In genomic region chr1:89919174-89919573, GRCh38 we compare ENCODE assay signal across 2 cellular contexts.
TF ChIP-seq lines count a peak whose summit lies in the region.

No MANE protein-coding gene starts in this region.

TF ChIP-seq in IMR-90, 13 proteins besides CTCF, POLR2A, EP300 and RAD21 (continued from another document):
- no peak for TF ChIP-seq MAZ (IDR thresholded peaks at IDR 0.05; ENCODE audit: borderline replicate concordance, low read depth, low read length)

TF ChIP-seq in K562, 482 proteins besides CTCF, POLR2A, EP300 and RAD21:
- TF ChIP-seq PKNOX1 (IDR thresholded peaks at IDR 0.05) (peak; percentile 30; the same call in 1 of the 2 replicates), KAT2B (IDR thresholded peaks at IDR 0.05; ENCODE audit: low read depth, low read length) (no peak)
